In genomic region chr14:39083127-39083526, GRCh38 we compare ENCODE assay signal across 26 cellular contexts.
"Had no signal": no experiment of that assay in that cellular context is flagged by ENCODE, and none has a peak within 500 bp of the region (broad histone marks: within the 10 kb centered on the region; RNA-seq: fewer than 3 reads in every experiment).

No MANE protein-coding gene starts in this region.

- H3K27me3 Mint-ChIP-seq: naive thymus-derived CD4-positive, alpha-beta T cell; stimulated activated naive CD8-positive, alpha-beta T cell treated with anti-CD3 and anti-CD28 coated beads, Interleukin-15, Interleukin-2, amounts not matched to agents 100 ng/mL and 50 ng/mL, for 24 hours had no signal

- H3K9me3 Mint-ChIP-seq: naive thymus-derived CD4-positive, alpha-beta T cell; nephron; neural crest cell; stimulated activated effector memory CD8-positive, alpha-beta T cell treated with anti-CD3 and anti-CD28 coated beads, Interleukin-12 subunit alpha, Interleukin-12 subunit beta, amount 100 ng/mL, for 72 hours; stimulated activated naive CD8-positive, alpha-beta T cell treated with anti-CD3 and anti-CD28 coated beads, Interleukin-15, Interleukin-2, amounts not matched to agents 100 ng/mL and 50 ng/mL, for 24 hours had no signal

- H3K4me3 ChIP-seq: left ventricle myocardium inferior, lung, mucosa of descending colon, pancreas, prostate gland, sigmoid colon, spleen, suprapubic skin, thoracic aorta, tibial artery, upper lobe of right lung had no signal

- H3K27me3 ChIP-seq: pancreas, sigmoid colon, spleen, suprapubic skin, tibial artery, upper lobe of right lung had no signal

- H3K4me1 ChIP-seq: left ventricle myocardium inferior, pancreas, prostate gland, sigmoid colon, spleen, suprapubic skin, tibial artery, upper lobe of right lung had no signal

- H3K27ac Mint-ChIP-seq: nephron; stimulated activated effector memory CD8-positive, alpha-beta T cell treated with anti-CD3 and anti-CD28 coated beads, Interleukin-12 subunit alpha, Interleukin-12 subunit beta, amount 100 ng/mL, for 72 hours; stimulated activated naive CD8-positive, alpha-beta T cell treated with anti-CD3 and anti-CD28 coated beads, Interleukin-15, Interleukin-2, amounts not matched to agents 100 ng/mL and 50 ng/mL, for 24 hours had no signal

- H3K27ac ChIP-seq: left ventricle myocardium inferior, pancreas, prostate gland, sigmoid colon, spleen, suprapubic skin, thoracic aorta, tibial artery, upper lobe of right lung had no signal

- H3K9me3 ChIP-seq: left ventricle myocardium inferior, mucosa of descending colon, pancreas, prostate gland, sigmoid colon, spleen, suprapubic skin, thoracic aorta, tibial artery, upper lobe of right lung had no signal

- H3K4me3 Mint-ChIP-seq: naive thymus-derived CD4-positive, alpha-beta T cell; nephron; neural crest cell; stimulated activated effector memory CD8-positive, alpha-beta T cell treated with anti-CD3 and anti-CD28 coated beads, Interleukin-12 subunit alpha, Interleukin-12 subunit beta, amount 100 ng/mL, for 72 hours; stimulated activated naive CD8-positive, alpha-beta T cell treated with anti-CD3 and anti-CD28 coated beads, Interleukin-15, Interleukin-2, amounts not matched to agents 100 ng/mL and 50 ng/mL, for 24 hours had no signal

- DNase-seq: islet precursor cell; left ventricle myocardium inferior; midbrain; mucosa of descending colon; naive thymus-derived CD4-positive, alpha-beta T cell; nucleus accumbens; pancreas; posterior cingulate gyrus; retina; right cardiac atrium; sigmoid colon; small intestine; spleen; stimulated activated CD4-positive, alpha-beta T cell treated with anti-CD3 and anti-CD28 coated beads, Interleukin-4, amount 100 ng/mL, for 24 hours; stimulated activated naive CD4-positive, alpha-beta T cell; tibial artery; trophoblast cell; upper lobe of right lung had no signal

- ATAC-seq: mucosa of descending colon; naive thymus-derived CD4-positive, alpha-beta T cell; pancreas; right cardiac atrium; stimulated activated effector memory CD8-positive, alpha-beta T cell treated with anti-CD3 and anti-CD28 coated beads, Interleukin-12 subunit alpha, Interleukin-12 subunit beta, amount 100 ng/mL, for 72 hours; upper lobe of right lung had no signal

- H3K4me1 Mint-ChIP-seq: nephron, neural crest cell had no signal
